17 cellular contexts compared by ENCODE assay signal in the genomic region with DNA sequence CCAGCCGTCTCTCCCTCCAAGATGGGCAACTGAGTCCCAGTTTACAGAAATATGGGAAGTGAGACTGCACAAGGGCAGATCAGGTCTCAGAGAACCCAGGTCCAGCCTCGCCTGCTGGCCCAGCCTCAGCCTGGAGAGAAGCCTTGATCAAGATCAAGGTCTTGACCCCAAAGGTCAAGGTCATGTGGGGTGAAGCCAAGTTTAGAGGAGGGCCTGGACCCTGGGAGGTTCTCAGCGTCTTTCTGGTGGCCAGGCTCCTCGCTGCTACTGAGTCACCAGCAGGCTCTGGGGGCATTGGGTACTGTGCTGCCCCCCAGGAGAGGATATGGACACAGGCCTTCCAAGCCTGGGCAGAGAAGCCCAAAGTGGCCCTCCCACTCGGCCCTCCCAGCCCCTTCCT. TPM values are rescaled to one million over a fixed set of nuclear protein-coding genes. Genes with fewer than 3 reads are reported as not detected.
A peak's percentile ranks its signal among the peaks of the same experiment; 100 is the strongest.
DNase-seq lines count a peak whose midpoint lies in the region; ATAC-seq, FAIRE-seq and TF ChIP-seq lines count a peak whose summit lies in the region.
"Had no signal": no experiment of that assay in that cellular context is flagged by ENCODE, and none has a peak within 500 bp of the region (broad histone marks: within the 10 kb centered on the region; RNA-seq: fewer than 3 reads in every experiment).

No MANE protein-coding gene starts in this region.

- no peak overlapping the region for H3K56ac ChIP-seq in H1 (replicated peaks; ENCODE audit: insufficient read length, low read depth, low read length)

- no peak overlapping the region for H3K4me3 Mint-ChIP-seq in activated naive CD8-positive, alpha-beta T cell treated with anti-CD3 and anti-CD28 coated beads, Interleukin-2, amount 10 ng/mL, durations not matched to agents 7 days and 5 days
- no peak overlapping the region for H3K4me3 Mint-ChIP-seq in activated naive CD8-positive, alpha-beta T cell treated with anti-CD3 and anti-CD28 coated beads for 36 hours
- no peak overlapping the region for H3K4me3 Mint-ChIP-seq in stimulated activated effector memory CD8-positive, alpha-beta T cell treated with anti-CD3 and anti-CD28 coated beads, Interleukin-12 subunit alpha, Interleukin-12 subunit beta, amount 100 ng/mL, for 72 hours
- no peak overlapping the region for H3K4me3 Mint-ChIP-seq in activated CD8-positive, alpha-beta T cell treated with anti-CD3 and anti-CD28 coated beads for 36 hours
- H3K4me3 Mint-ChIP-seq: CD8-positive, alpha-beta memory T cell had no signal

- H3K14ac ChIP-seq in H1 (ENCODE audit: insufficient read length) = no peak overlapping the region

- no peak for TF ChIP-seq RAD21 in H1 (IDR thresholded peaks at IDR 0.05 in 1 of 2, conservative IDR thresholded peaks at IDR 0.05 in 1 of 2; ENCODE audit: low read depth in 2 of 2, low read length in 2 of 2)

- TF ChIP-seq EP300 in H1 (IDR thresholded peaks at IDR 0.05; ENCODE audit: borderline replicate concordance in 1 of 2, low read depth in 2 of 2, low read length in 2 of 2) = no peak

- no peak overlapping the region for H3K18ac ChIP-seq in H1 (ENCODE audit: extremely low read depth, low read length)

- POLR2A ChIA-PET in activated naive CD8-positive, alpha-beta T cell treated with anti-CD3 and anti-CD28 coated beads, Interleukin-2, amount 10 ng/mL, durations not matched to agents 7 days and 5 days (lab: Charles Lee) = no interaction called here
- POLR2A ChIA-PET in H1 (lab: Charles Lee; ENCODE audit: partially characterized antibody) = no interaction called here
- POLR2A ChIA-PET in activated CD8-positive, alpha-beta T cell treated with anti-CD3 and anti-CD28 coated beads for 36 hours (lab: Charles Lee) = interaction anchor here (1.1 kb wide), 1 partner anchor 9 kb away, joined by 4 read pairs; the partner anchor contains the start of gene IPPK

- H3K4me3 ChIP-seq in SJCRH30 = no peak overlapping the region
- H3K4me3 ChIP-seq in H1 (ENCODE audit: extremely low read depth in 1 of 4, insufficient read depth in 2 of 4, low read depth in 3 of 4, low read length in 4 of 4) = no peak overlapping the region

- CTCF ChIA-PET in H1 (lab: Charles Lee; ENCODE audit: partially characterized antibody) = interaction anchor here (0.6 to 1.1 kb wide), 5 partner anchors 9 to 347 kb away, joined by 3 to 4 read pairs (median 3); partner anchors contain the start of genes CENPP and IPPK
- CTCF ChIA-PET in activated CD8-positive, alpha-beta T cell treated with anti-CD3 and anti-CD28 coated beads for 36 hours (lab: Charles Lee) = interaction anchor here (0.9 kb wide), 1 partner anchor 10 kb away, joined by 3 read pairs; no protein-coding TSS in a partner anchor

- TF ChIP-seq POLR2A in H1 (IDR thresholded peaks at IDR 0.05; ENCODE audit: control extremely low read depth in 1 of 2, low read depth in 2 of 2, low read length in 2 of 2) = no peak

- H2BK15ac ChIP-seq in H1 (ENCODE audit: low read length) = no peak overlapping the region

- ATAC-seq in activated naive CD8-positive, alpha-beta T cell treated with anti-CD3 and anti-CD28 coated beads, Interleukin-2, amount 10 ng/mL, durations not matched to agents 7 days and 5 days (ENCODE audit: low read depth) = no peak
- ATAC-seq in stimulated activated effector memory CD8-positive, alpha-beta T cell treated with anti-CD3 and anti-CD28 coated beads, Interleukin-12 subunit alpha, Interleukin-12 subunit beta, amount 100 ng/mL, for 72 hours = no peak
- ATAC-seq in activated CD8-positive, alpha-beta T cell treated with anti-CD3 and anti-CD28 coated beads for 36 hours = no peak

- H2AFZ ChIP-seq in H1 (ENCODE audit: low read length) = no peak overlapping the region

- peaks cover 23% of the 10 kb centered on the region for H3K79me1 ChIP-seq in H1 (ENCODE audit: low read depth, low read length)

- H2BK12ac ChIP-seq in H1 (ENCODE audit: low read depth, low read length) = no peak overlapping the region

- H3K4me2 ChIP-seq in H1 (ENCODE audit: insufficient read depth in 1 of 2, low read depth in 2 of 2, low read length in 2 of 2) = no peak overlapping the region

- no peak overlapping the region for H3K4ac ChIP-seq in H1 (replicated peaks; ENCODE audit: insufficient read length, low read depth, low read length)

- no peak for FAIRE-seq in H1 (lab: Jason Lieb, UNC)
- FAIRE-seq: D721Med, HTR-8/SVneo had no signal

- no peak for DNase-seq in activated naive CD8-positive, alpha-beta T cell treated with anti-CD3 and anti-CD28 coated beads, Interleukin-2, amount 10 ng/mL, durations not matched to agents 7 days and 5 days
- DNase-seq in activated naive CD8-positive, alpha-beta T cell treated with anti-CD3 and anti-CD28 coated beads for 36 hours = no peak
- no peak for DNase-seq in SJCRH30
- DNase-seq in H1 (ENCODE audit: low read depth in 1 of 2, low spot score in 2 of 2) = no peak
- DNase-seq in stimulated activated effector memory CD8-positive, alpha-beta T cell treated with anti-CD3 and anti-CD28 coated beads, Interleukin-12 subunit alpha, Interleukin-12 subunit beta, amount 100 ng/mL, for 72 hours (ENCODE audit: low spot score in 2 of 2) = no peak
- no peak for DNase-seq in activated CD8-positive, alpha-beta T cell treated with anti-CD3 and anti-CD28 coated beads for 36 hours
- no peak for DNase-seq in NCI-H2081 (lab: John Stamatoyannopoulos, UW)
- DNase-seq in activated CD8-positive, alpha-beta memory T cell treated with anti-CD3 and anti-CD28 coated beads for 24 hours = no peak
- DNase-seq: 8988T; CD8-positive, alpha-beta memory T cell; DMS79 treated with DMSO at 0.1 percent for 48 hours; HCEC 1CT; NCI-H524; Right ventricle myocardium superior had no signal

- no peak overlapping the region for H2BK120ac ChIP-seq in H1 (replicated peaks; ENCODE audit: low read depth, low read length)

- no peaks in the 10 kb centered on the region for H3K9me3 Mint-ChIP-seq in activated naive CD8-positive, alpha-beta T cell treated with anti-CD3 and anti-CD28 coated beads, Interleukin-2, amount 10 ng/mL, durations not matched to agents 7 days and 5 days
- H3K9me3 Mint-ChIP-seq in activated naive CD8-positive, alpha-beta T cell treated with anti-CD3 and anti-CD28 coated beads for 36 hours = no peaks in the 10 kb centered on the region
- no peaks in the 10 kb centered on the region for H3K9me3 Mint-ChIP-seq in stimulated activated effector memory CD8-positive, alpha-beta T cell treated with anti-CD3 and anti-CD28 coated beads, Interleukin-12 subunit alpha, Interleukin-12 subunit beta, amount 100 ng/mL, for 72 hours
- H3K9me3 Mint-ChIP-seq in activated CD8-positive, alpha-beta T cell treated with anti-CD3 and anti-CD28 coated beads for 36 hours = no peaks in the 10 kb centered on the region
- H3K9me3 Mint-ChIP-seq: CD8-positive, alpha-beta memory T cell had no signal

- no peak for TF ChIP-seq CTCF in H1 (IDR thresholded peaks at IDR 0.05; ENCODE audit: control extremely low read depth in 1 of 3, insufficient read depth in 1 of 3, low read depth in 1 of 3, low read length in 3 of 3)
- no peak for TF ChIP-seq CTCF in activated CD8-positive, alpha-beta T cell treated with anti-CD3 and anti-CD28 coated beads for 36 hours (IDR thresholded peaks at IDR 0.05)

- H3K27me3 ChIP-seq in SJCRH30 = no peaks in the 10 kb centered on the region
- H3K27me3 ChIP-seq in H1 (replicated peaks in 1 of 4; ENCODE audit: control insufficient read depth in 3 of 4, extremely low read depth in 1 of 4, insufficient read depth in 3 of 4, low read length in 3 of 4) = no peaks in the 10 kb centered on the region

- peaks cover 26% of the 10 kb centered on the region for H3K4me1 Mint-ChIP-seq in activated naive CD8-positive, alpha-beta T cell treated with anti-CD3 and anti-CD28 coated beads, Interleukin-2, amount 10 ng/mL, durations not matched to agents 7 days and 5 days
- peaks cover 32% of the 10 kb centered on the region for H3K4me1 Mint-ChIP-seq in activated naive CD8-positive, alpha-beta T cell treated with anti-CD3 and anti-CD28 coated beads for 36 hours
- H3K4me1 Mint-ChIP-seq in stimulated activated effector memory CD8-positive, alpha-beta T cell treated with anti-CD3 and anti-CD28 coated beads, Interleukin-12 subunit alpha, Interleukin-12 subunit beta, amount 100 ng/mL, for 72 hours = peaks cover 58% of the 10 kb centered on the region
- H3K4me1 Mint-ChIP-seq in activated CD8-positive, alpha-beta T cell treated with anti-CD3 and anti-CD28 coated beads for 36 hours (ENCODE audit: low read depth) = peaks cover 34% of the 10 kb centered on the region

- H4K8ac ChIP-seq in H1 (ENCODE audit: extremely low read depth, insufficient read depth, low read length) = peak overlapping the region; percentile 35; the same call in 1 of the 2 replicates

- no peak overlapping the region for H2BK20ac ChIP-seq in H1 (ENCODE audit: low read length)

- H3K23ac ChIP-seq in H1 (ENCODE audit: insufficient read length) = no peak overlapping the region

- H3K27me3 Mint-ChIP-seq in activated naive CD8-positive, alpha-beta T cell treated with anti-CD3 and anti-CD28 coated beads, Interleukin-2, amount 10 ng/mL, durations not matched to agents 7 days and 5 days = no peaks in the 10 kb centered on the region
- H3K27me3 Mint-ChIP-seq in activated naive CD8-positive, alpha-beta T cell treated with anti-CD3 and anti-CD28 coated beads for 36 hours = no peaks in the 10 kb centered on the region
- H3K27me3 Mint-ChIP-seq in activated CD8-positive, alpha-beta T cell treated with anti-CD3 and anti-CD28 coated beads for 36 hours = no peaks in the 10 kb centered on the region
- H3K27me3 Mint-ChIP-seq: CD8-positive, alpha-beta memory T cell had no signal

- peaks cover 12% of the 10 kb centered on the region for H3K4me1 ChIP-seq in SJCRH30
- peaks cover 0 to 14% (median 8%) of the 10 kb centered on the region in 4 experiments; a peak in 4 of 7 replicates for H3K4me1 ChIP-seq in H1 (replicated peaks in 1 of 4; ENCODE audit: control insufficient read depth in 3 of 4, insufficient read depth in 4 of 4, low read length in 3 of 4)

- H3K36me3 ChIP-seq in SJCRH30 (peaks cover 10% of the 10 kb centered on the region), H1 (ENCODE audit: control insufficient read depth in 2 of 4, insufficient read depth in 4 of 4, low read length in 3 of 4) (peaks cover 0 to 4% (median 0%) of the 10 kb centered on the region in 4 experiments; a peak in 1 of 8 replicates)

- H2AK5ac ChIP-seq in H1 (ENCODE audit: low read depth, low read length) = no peak overlapping the region

- H3K23me2 ChIP-seq in H1 (ENCODE audit: low read depth, low read length) = no peaks in the 10 kb centered on the region

- no peak overlapping the region for H4K5ac ChIP-seq in H1 (ENCODE audit: insufficient read length, low read depth, low read length)

- H4K91ac ChIP-seq in H1 (replicated peaks; ENCODE audit: insufficient read length, low read length) = no peak overlapping the region

- no peak overlapping the region for H2BK5ac ChIP-seq in H1 (ENCODE audit: low read depth, low read length)

- H3K9me3 ChIP-seq in SJCRH30 (replicated peaks) (no peaks in the 10 kb centered on the region), H1 (ENCODE audit: insufficient read depth in 2 of 2, low read depth in 1 of 2, low read length in 1 of 2) (no peaks in the 10 kb centered on the region)

- H3K9ac ChIP-seq in H1 (replicated peaks in 1 of 4; ENCODE audit: extremely low read depth in 1 of 4, low read depth in 3 of 4, low read length in 3 of 4) = no peak overlapping the region

- H3K27ac ChIP-seq in SJCRH30 (peak overlapping the region; percentile 10; the same call in 1 of the 2 replicates), H1 (ENCODE audit: low read depth, low read length) (no peak overlapping the region)
- H3K27ac ChIP-seq: HL-60 had no signal

- WGBS in H1 (ENCODE audit: extremely low coverage in 1 of 2, insufficient coverage in 1 of 2, insufficient read length in 1 of 2, insufficient replicate concordance in 2 of 2, low coverage in 1 of 2, low lambda C conversion rate in 2 of 2, missing lambda C conversion rate in 1 of 2), 2 experiments = 91% methylated on average over 5 of the region's 5 CpGs; no CpG with 5 or more reads in 1 of the 2 experiments

- H3K79me2 ChIP-seq in H1 (ENCODE audit: control insufficient read depth in 1 of 2, insufficient read depth in 2 of 2, low read length in 2 of 2) = peaks cover 0 to 55% of the 10 kb centered on the region in 2 experiments; a peak in 3 of 4 replicates

- peaks cover 4 to 18% of the 10 kb centered on the region in 2 experiments for H4K20me1 ChIP-seq in H1 (replicated peaks in 1 of 2; ENCODE audit: control insufficient read depth in 1 of 2, insufficient read depth in 2 of 2, low read length in 2 of 2)

- intact Hi-C loops in activated CD8-positive, alpha-beta T cell treated with anti-CD3 and anti-CD28 coated beads for 36 hours (cut with micrococcal nuclease) = no loop called here

- peaks cover 9% of the 10 kb centered on the region for H3K36me3 Mint-ChIP-seq in activated naive CD8-positive, alpha-beta T cell treated with anti-CD3 and anti-CD28 coated beads, Interleukin-2, amount 10 ng/mL, durations not matched to agents 7 days and 5 days
- H3K36me3 Mint-ChIP-seq in activated naive CD8-positive, alpha-beta T cell treated with anti-CD3 and anti-CD28 coated beads for 36 hours = peaks cover 24% of the 10 kb centered on the region
- peaks cover 31% of the 10 kb centered on the region for H3K36me3 Mint-ChIP-seq in stimulated activated effector memory CD8-positive, alpha-beta T cell treated with anti-CD3 and anti-CD28 coated beads, Interleukin-12 subunit alpha, Interleukin-12 subunit beta, amount 100 ng/mL, for 72 hours
- peaks cover 20% of the 10 kb centered on the region for H3K36me3 Mint-ChIP-seq in activated CD8-positive, alpha-beta T cell treated with anti-CD3 and anti-CD28 coated beads for 36 hours (ENCODE audit: low read depth)

- H3K27ac Mint-ChIP-seq in activated naive CD8-positive, alpha-beta T cell treated with anti-CD3 and anti-CD28 coated beads, Interleukin-2, amount 10 ng/mL, durations not matched to agents 7 days and 5 days = peak overlapping the region; percentile 42
- H3K27ac Mint-ChIP-seq in activated naive CD8-positive, alpha-beta T cell treated with anti-CD3 and anti-CD28 coated beads for 36 hours = no peak overlapping the region
- peak overlapping the region; percentile 67 for H3K27ac Mint-ChIP-seq in stimulated activated effector memory CD8-positive, alpha-beta T cell treated with anti-CD3 and anti-CD28 coated beads, Interleukin-12 subunit alpha, Interleukin-12 subunit beta, amount 100 ng/mL, for 72 hours
- no peak overlapping the region for H3K27ac Mint-ChIP-seq in activated CD8-positive, alpha-beta T cell treated with anti-CD3 and anti-CD28 coated beads for 36 hours

RNA-seq across cellular contexts. Expression of gene IPPK, which starts 8.8 kb away (rescaled TPM):
- total RNA-seq in activated naive CD8-positive, alpha-beta T cell treated with anti-CD3 and anti-CD28 coated beads, Interleukin-2, amount 10 ng/mL, durations not matched to agents 7 days and 5 days = 1 to 10 TPM; 9.4 to 9.7 TPM
- total RNA-seq in activated naive CD8-positive, alpha-beta T cell treated with anti-CD3 and anti-CD28 coated beads for 36 hours = 10 to 100 TPM; 13.0 to 13.9 TPM
- total RNA-seq in SJCRH30 (2014; rRNA removed; shearing (Covaris generic)) = 15.8 and 16.7 TPM in 2 replicates
- 10.5 and 11.4 TPM in 2 replicates for total RNA-seq in H1 (2021; fragmentation: NEBNext Ultra II Directional; extraction: Animal tissue kit (Norgen Biotek cat#: 25700))
- 13.6 and 16.0 TPM in 2 replicates for polyA plus RNA-seq in H1 (2011; rRNA removed)
- polyA plus RNA-seq in H1 (2011; cell fraction: cytosol; rRNA removed) = 13.7 TPM
- polyA plus RNA-seq in H1 (2011; cell fraction: nucleus; rRNA removed) = 20.8 TPM
- 8.4 to 11.4 TPM (median 9.9 TPM) in 4 replicates for polyA plus RNA-seq in H1 (2012, experiment 1 of 2)
- 4.4 TPM for polyA plus RNA-seq in H1 (2012, experiment 2 of 2)
- polyA plus RNA-seq in H1 (2013, experiment 1 of 2) = 5.3 TPM
- polyA plus RNA-seq in H1 (2013, experiment 2 of 2) = 4.4 TPM
- polyA minus RNA-seq in H1 (2011; rRNA and poly(A)+ RNA removed) = 38.5 and 39.0 TPM in 2 replicates
- polyA minus RNA-seq in H1 (2011; cell fraction: cytosol; rRNA and poly(A)+ RNA removed) = 11.1 TPM
- polyA minus RNA-seq in H1 (2011; cell fraction: nucleus; rRNA and poly(A)+ RNA removed) = 10.5 TPM
- total RNA-seq in activated CD8-positive, alpha-beta T cell treated with anti-CD3 and anti-CD28 coated beads for 36 hours = 10 to 100 TPM; 12.5 to 15.8 TPM

Comparison
In these comparisons a context has a peak if more than half of its experiments do, and no peak if none do; other contexts are left out.
1. H3K27ac Mint-ChIP-seq: peak in activated naive CD8-positive, alpha-beta T cell treated with anti-CD3 and anti-CD28 coated beads, Interleukin-2, amount 10 ng/mL, durations not matched to agents 7 days and 5 days (single experiment) and stimulated activated effector memory CD8-positive, alpha-beta T cell treated with anti-CD3 and anti-CD28 coated beads, Interleukin-12 subunit alpha, Interleukin-12 subunit beta, amount 100 ng/mL, for 72 hours (single experiment); none in activated naive CD8-positive, alpha-beta T cell treated with anti-CD3 and anti-CD28 coated beads for 36 hours (single experiment) and activated CD8-positive, alpha-beta T cell treated with anti-CD3 and anti-CD28 coated beads for 36 hours (single experiment).